35 cellular contexts compared by ENCODE assay signal in genomic region chr13:61111529-61111928, GRCh38.
"Had no signal": no experiment of that assay in that cellular context is flagged by ENCODE, and none has a peak within 500 bp of the region (broad histone marks: within the 10 kb centered on the region; RNA-seq: fewer than 3 reads in every experiment).

No MANE protein-coding gene starts in this region.

- H3K4me1 ChIP-seq: adrenal gland, body of pancreas, breast epithelium had no signal

- FAIRE-seq: astrocyte, TTC549 had no signal

- H3K4me1 Mint-ChIP-seq: activated B cell treated with CpG ODN at 0.5 μM for 24 hours; activated CD4-positive, alpha-beta T cell treated with anti-CD3 and anti-CD28 coated beads, Interleukin-2, amount 10 ng/mL, durations not matched to agents 24 days and 14 days; activated naive CD8-positive, alpha-beta T cell treated with anti-CD3 and anti-CD28 coated beads for 36 hours; activated T-helper 17 cell treated with anti-CD3 and anti-CD28 coated beads, Interleukin-2, amount 50 U/mL, for 72 hours had no signal

- H3K36me3 Mint-ChIP-seq: activated CD4-positive, alpha-beta memory T cell treated with anti-CD3 and anti-CD28 coated beads for 36 hours; activated naive CD8-positive, alpha-beta T cell treated with anti-CD3 and anti-CD28 coated beads for 36 hours had no signal

- H3K27ac ChIP-seq: adrenal gland, body of pancreas, brain microvascular endothelial cell, breast epithelium, VCaP had no signal

- H3K4me3 Mint-ChIP-seq: activated B cell treated with CpG ODN at 0.5 μM for 24 hours; activated CD4-positive, alpha-beta memory T cell treated with anti-CD3 and anti-CD28 coated beads for 36 hours; activated CD4-positive, alpha-beta T cell treated with anti-CD3 and anti-CD28 coated beads, Interleukin-2, amount 10 ng/mL, durations not matched to agents 24 days and 14 days; activated CD8-positive, alpha-beta T cell treated with anti-CD3 and anti-CD28 coated beads for 36 hours; activated naive CD4-positive, alpha-beta T cell treated with anti-CD3 and anti-CD28 coated beads for 36 hours; activated naive CD8-positive, alpha-beta T cell treated with anti-CD3 and anti-CD28 coated beads for 36 hours; activated T-cell treated with anti-CD3 and anti-CD28 coated beads, Interleukin-2, amount 50 U/mL, for 4 hours; activated T-cell treated with anti-CD3 and anti-CD28 coated beads, Interleukin-2, amount 50 U/mL, for 72 hours; activated T-helper 1 cell treated with anti-CD3 and anti-CD28 coated beads, Interleukin-12 subunit alpha, Interleukin-12 subunit beta, Interleukin-2, Interleukin-4 antibody, amounts not matched to agents 30 ng/mL and 10 ng/mL and 1 ng/mL, durations not matched to agents 14 hours and 24 hours and 36 hours; activated T-helper 17 cell treated with anti-CD3 and anti-CD28 coated beads, Interleukin-2, amount 50 U/mL, for 72 hours; T-helper 2 cell treated with Interferon-gamma antibody and Interleukin-4, amounts not matched to agents 5 μg/mL and 100 μg/mL, for 36 hours had no signal

- H3K9me3 ChIP-seq: adrenal gland, body of pancreas had no signal

- H3K27me3 ChIP-seq: adrenal gland, body of pancreas, brain microvascular endothelial cell, breast epithelium had no signal

- H3K27me3 Mint-ChIP-seq: activated B cell treated with CpG ODN at 0.5 μM for 24 hours; activated CD4-positive, alpha-beta memory T cell treated with anti-CD3 and anti-CD28 coated beads for 36 hours; activated CD4-positive, alpha-beta T cell treated with anti-CD3 and anti-CD28 coated beads, Interleukin-2, amount 10 ng/mL, durations not matched to agents 24 days and 14 days; activated CD8-positive, alpha-beta T cell treated with anti-CD3 and anti-CD28 coated beads for 36 hours; activated naive CD8-positive, alpha-beta T cell treated with anti-CD3 and anti-CD28 coated beads for 36 hours; activated T-helper 17 cell treated with anti-CD3 and anti-CD28 coated beads, Interleukin-2, amount 50 U/mL, for 72 hours had no signal

- H3K9me3 Mint-ChIP-seq: activated naive CD4-positive, alpha-beta T cell treated with anti-CD3 and anti-CD28 coated beads for 36 hours; activated naive CD8-positive, alpha-beta T cell treated with anti-CD3 and anti-CD28 coated beads for 36 hours; activated T-helper 1 cell treated with anti-CD3 and anti-CD28 coated beads, Interleukin-12 subunit alpha, Interleukin-12 subunit beta, Interleukin-2, Interleukin-4 antibody, amounts not matched to agents 30 ng/mL and 10 ng/mL and 1 ng/mL, durations not matched to agents 14 hours and 24 hours and 36 hours had no signal

- H3K27ac Mint-ChIP-seq: activated B cell treated with CpG ODN at 0.5 μM for 24 hours; activated CD4-positive, alpha-beta memory T cell treated with anti-CD3 and anti-CD28 coated beads for 36 hours; activated CD4-positive, alpha-beta T cell treated with anti-CD3 and anti-CD28 coated beads, Interleukin-2, amount 10 ng/mL, durations not matched to agents 24 days and 14 days; activated CD8-positive, alpha-beta T cell treated with anti-CD3 and anti-CD28 coated beads for 36 hours; activated naive CD4-positive, alpha-beta T cell treated with anti-CD3 and anti-CD28 coated beads for 36 hours; activated naive CD4-positive, alpha-beta T cell treated with anti-CD3 and anti-CD28 coated beads, Interleukin-2, amount 50 U/mL, for 72 hours; activated naive CD8-positive, alpha-beta T cell treated with anti-CD3 and anti-CD28 coated beads for 36 hours; activated T-cell treated with anti-CD3 and anti-CD28 coated beads, Interleukin-2, amount 50 U/mL, for 72 hours; activated T-helper 1 cell treated with anti-CD3 and anti-CD28 coated beads, Interleukin-12 subunit alpha, Interleukin-12 subunit beta, Interleukin-2, Interleukin-4 antibody, amounts not matched to agents 30 ng/mL and 10 ng/mL and 1 ng/mL, durations not matched to agents 14 hours and 24 hours and 36 hours; activated T-helper 17 cell treated with anti-CD3 and anti-CD28 coated beads, Interleukin-2, amount 50 U/mL, for 72 hours; T-helper 2 cell treated with Interferon-gamma antibody and Interleukin-4, amounts not matched to agents 5 μg/mL and 100 μg/mL, for 36 hours had no signal

- H3K36me3 ChIP-seq: adrenal gland, brain microvascular endothelial cell, breast epithelium had no signal

- DNase-seq: activated B cell treated with CpG ODN at 0.5 μM for 24 hours; activated CD4-positive, alpha-beta memory T cell treated with anti-CD3 and anti-CD28 coated beads for 36 hours; activated CD4-positive, alpha-beta T cell treated with anti-CD3 and anti-CD28 coated beads for 4 hours; activated CD4-positive, alpha-beta T cell treated with anti-CD3 and anti-CD28 coated beads, Interleukin-2, amount 10 ng/mL, durations not matched to agents 24 days and 14 days; activated CD4-positive, alpha-beta T cell treated with anti-CD3 and anti-CD28 coated beads, Interleukin-2, amount 50 U/mL, for 1 hour; activated CD4-positive, alpha-beta T cell treated with anti-CD3 and anti-CD28 coated beads, Interleukin-2, amount 50 U/mL, for 4 hours; activated CD4-positive, CD25-positive, alpha-beta regulatory T cell treated with anti-CD3 and anti-CD28 coated beads, Interleukin-2, amount 50 U/mL, for 72 hours; activated CD8-positive, alpha-beta memory T cell treated with anti-CD3 and anti-CD28 coated beads, Interleukin-2, amount 50 U/mL, for 4 hours; activated CD8-positive, alpha-beta T cell treated with anti-CD3 and anti-CD28 coated beads for 36 hours; activated effector memory CD4-positive, alpha-beta T cell treated with anti-CD3 and anti-CD28 coated beads, Interleukin-2, amount 50 U/mL, for 16 hours; activated gamma-delta T cell treated with Interleukin-2 at 50 U/mL for 16 hours; activated naive CD4-positive, alpha-beta T cell; activated naive CD4-positive, alpha-beta T cell treated with anti-CD3 and anti-CD28 coated beads for 36 hours; activated naive CD4-positive, alpha-beta T cell treated with anti-CD3 and anti-CD28 coated beads, Interleukin-2, amount 50 U/mL, for 16 hours; activated naive CD8-positive, alpha-beta T cell treated with anti-CD3 and anti-CD28 coated beads for 36 hours; activated T-cell treated with anti-CD3 and anti-CD28 coated beads for 4 hours; activated T-cell treated with anti-CD3 and anti-CD28 coated beads, Interleukin-2, amount 50 U/mL, for 1 hour; activated T-cell treated with anti-CD3 and anti-CD28 coated beads, Interleukin-2, amount 50 U/mL, for 4 hours; activated T-cell treated with anti-CD3 and anti-CD28 coated beads, Interleukin-2, amount 50 U/mL, for 72 hours; adrenal gland; amniotic stem cell; aorta; body of pancreas; brain microvascular endothelial cell; central memory CD4-positive, alpha-beta T cell; T-helper 2 cell; T-helper 9 cell had no signal

- ATAC-seq: activated CD8-positive, alpha-beta T cell treated with anti-CD3 and anti-CD28 coated beads for 36 hours; activated naive CD4-positive, alpha-beta T cell treated with anti-CD3 and anti-CD28 coated beads, Interleukin-2, amount 50 U/mL, for 72 hours; activated T-cell treated with anti-CD3 and anti-CD28 coated beads, Interleukin-2, amount 50 U/mL, for 4 hours; activated T-cell treated with anti-CD3 and anti-CD28 coated beads, Interleukin-2, amount 50 U/mL, for 72 hours; activated T-helper 17 cell treated with anti-CD3 and anti-CD28 coated beads, Interleukin-2, amount 50 U/mL, for 72 hours; body of pancreas had no signal

- H3K4me3 ChIP-seq: adrenal gland, body of pancreas, breast epithelium had no signal
